18 cellular contexts compared by ENCODE assay signal in the genomic region with DNA sequence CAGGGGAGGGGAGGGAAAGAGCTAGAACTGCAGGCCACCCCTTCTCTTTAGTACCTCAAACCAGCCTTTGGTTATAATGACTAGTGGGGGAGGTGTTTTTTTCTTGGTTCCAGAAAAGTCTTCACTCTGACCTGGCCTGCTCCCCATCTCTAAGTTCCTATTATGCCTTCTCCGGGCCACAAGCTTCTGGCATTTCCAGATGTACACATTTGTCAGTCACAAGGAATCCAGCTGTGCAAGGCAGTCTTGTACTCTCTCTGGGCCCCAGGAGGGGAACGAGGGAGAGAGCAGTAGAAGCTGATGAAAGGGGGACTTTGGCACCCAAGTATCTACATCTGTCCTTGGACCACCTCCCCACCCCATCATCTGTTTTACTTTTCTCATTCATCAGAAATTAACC. TPM values are rescaled to one million over a fixed set of nuclear protein-coding genes. Genes with fewer than 3 reads are reported as not detected.
DNase-seq lines count a peak whose midpoint lies in the region; ATAC-seq, FAIRE-seq and TF ChIP-seq lines count a peak whose summit lies in the region.
"Had no signal": no experiment of that assay in that cellular context is flagged by ENCODE, and none has a peak within 500 bp of the region (broad histone marks: within the 10 kb centered on the region; RNA-seq: fewer than 3 reads in every experiment).

No MANE protein-coding gene starts in this region.

- DNase-seq in GM03348 (ENCODE audit: low spot score): peak; percentile 18
- DNase-seq in adipocyte (ENCODE audit: low read depth): peak; percentile 61
- DNase-seq in fibroblast of lung (ENCODE audit: low read depth in 2 of 2): peak in 1 of 2 donors; percentile 40
- DNase-seq in neural crest cell (ENCODE audit: low read depth, low spot score): no peak
- DNase-seq in urothelium cell line (ENCODE audit: low spot score): no peak
- no peak for DNase-seq in tibial nerve (ENCODE audit: low spot score in 2 of 2)
- DNase-seq: CD8-positive, alpha-beta T cell; DND-41; GDM1; GOT3; HFFc6; NCI-H1105; NCI-H345; NK-92 treated with Interleukin-12 subunit alpha and Interleukin-12 subunit beta, amount 100 ng/mL, for 24 hours; OCI-M1 had no signal

- ATAC-seq in GM19035 (IDR thresholded peaks at IDR 0.05; ENCODE audit: unreplicated experiment): no peak
- ATAC-seq: CD8-positive, alpha-beta T cell had no signal

- no peak overlapping the region for H3K4me2 ChIP-seq in fibroblast of lung (ENCODE audit: extremely low read depth, insufficient read depth, low read length)

- FAIRE-seq in urothelium cell line (lab: Jason Lieb, UNC): no peak

- no peak for TF ChIP-seq POLR2A in tibial nerve (IDR thresholded peaks at IDR 0.05)

- H3K27me3 ChIP-seq in adipocyte (replicated peaks; ENCODE audit: control insufficient read depth, insufficient read depth, low read length) (no peaks in the 10 kb centered on the region), fibroblast of lung (ENCODE audit: control insufficient read depth, insufficient read depth, low read length) (no peaks in the 10 kb centered on the region), tibial nerve (no peaks in the 10 kb centered on the region)
- H3K27me3 ChIP-seq: MG63 had no signal

- peaks cover 4% of the 10 kb centered on the region for H3K27me3 Mint-ChIP-seq in neural crest cell (ENCODE audit: low read depth)
- H3K27me3 Mint-ChIP-seq: B cell had no signal

- peak overlapping the region; percentile 19 for H3K4me3 Mint-ChIP-seq in neural crest cell
- H3K4me3 Mint-ChIP-seq: HFFc6 had no signal

- no peaks in the 10 kb centered on the region for H3K9me3 ChIP-seq in adipocyte (ENCODE audit: control insufficient read depth, low read length)
- H3K9me3 ChIP-seq in fibroblast of lung (ENCODE audit: control insufficient read depth, insufficient read depth, low read depth, low read length): no peaks in the 10 kb centered on the region
- H3K9me3 ChIP-seq in tibial nerve: no peaks in the 10 kb centered on the region
- H3K9me3 ChIP-seq: MG63 had no signal

- H3K36me3 Mint-ChIP-seq in neural crest cell (ENCODE audit: low read depth): no peaks in the 10 kb centered on the region

- peak overlapping the region; percentile 28 for H3K27ac Mint-ChIP-seq in neural crest cell (ENCODE audit: unreplicated experiment)
- H3K27ac Mint-ChIP-seq: B cell; CD8-positive, alpha-beta T cell had no signal

- H3K27ac ChIP-seq in fibroblast of lung (ENCODE audit: insufficient read depth, low read length) (peak overlapping the region; percentile 15), tibial nerve (no peak overlapping the region)

- H3K36me3 ChIP-seq in adipocyte (ENCODE audit: control insufficient read depth, insufficient read depth, low read length, severe bottlenecking): peaks cover 23% of the 10 kb centered on the region
- H3K36me3 ChIP-seq in fibroblast of lung (ENCODE audit: control insufficient read depth, insufficient read depth, low read length): peaks cover 23% of the 10 kb centered on the region
- peaks cover 0 to 53% (median 0%) of the 10 kb centered on the region in 3 donors for H3K36me3 ChIP-seq in tibial nerve

- WGBS in tibial nerve, 2 donors: 57 to 60% methylated on average over 2 of the region's 2 CpGs

- TF ChIP-seq EP300 in tibial nerve (IDR thresholded peaks at IDR 0.05): no peak

- H3K9me3 Mint-ChIP-seq in neural crest cell: no peaks in the 10 kb centered on the region
- H3K9me3 Mint-ChIP-seq: CD8-positive, alpha-beta T cell; HFFc6 had no signal

- H4K20me1 ChIP-seq in fibroblast of lung (ENCODE audit: control insufficient read depth, extremely low read depth, insufficient read depth, low read length): no peaks in the 10 kb centered on the region

- H2AFZ ChIP-seq in fibroblast of lung (ENCODE audit: low read length): no peak overlapping the region

- peaks cover 32% of the 10 kb centered on the region for H3K4me1 Mint-ChIP-seq in neural crest cell

- peaks cover 24% of the 10 kb centered on the region for H3K4me1 ChIP-seq in adipocyte (ENCODE audit: control insufficient read depth, insufficient read depth, low read length)
- H3K4me1 ChIP-seq in fibroblast of lung (ENCODE audit: control insufficient read depth, extremely low read depth, insufficient read depth, low read length): peaks cover 23% of the 10 kb centered on the region
- peaks cover 0 to 39% (median 9%) of the 10 kb centered on the region in 4 donors for H3K4me1 ChIP-seq in tibial nerve

- H3K79me2 ChIP-seq in fibroblast of lung (ENCODE audit: control insufficient read depth, insufficient read depth, low read length): peaks cover 19% of the 10 kb centered on the region

- H3K9ac ChIP-seq in adipocyte (ENCODE audit: low read length) (no peak overlapping the region), fibroblast of lung (ENCODE audit: insufficient read depth, low read length) (no peak overlapping the region)

- no peak overlapping the region for H3K4me3 ChIP-seq in adipocyte (ENCODE audit: low read length)
- peak overlapping the region in 1 of 4 experiments; percentile 7 for H3K4me3 ChIP-seq in fibroblast of lung (replicated peaks in 1 of 4; ENCODE audit: control extremely low read depth in 1 of 4, insufficient read depth in 1 of 4, low read depth in 3 of 4, low read length in 4 of 4)
- no peak overlapping the region for H3K4me3 ChIP-seq in tibial nerve
- H3K4me3 ChIP-seq: MG63 had no signal

- TF ChIP-seq CTCF in fibroblast of lung (conservative IDR thresholded peaks at IDR 0.05 in 1 of 2, IDR thresholded peaks at IDR 0.05 in 1 of 2; ENCODE audit: low read depth in 1 of 2, low read length in 2 of 2): no peak
- no peak for TF ChIP-seq CTCF in neural crest cell (conservative IDR thresholded peaks at IDR 0.05)
- TF ChIP-seq CTCF in tibial nerve (IDR thresholded peaks at IDR 0.05): no peak

RNA-seq across cellular contexts. Expression of gene FALEC, which starts 2.7 kb away (rescaled TPM):
- 0.83 and 1.0 TPM in 2 replicates for total RNA-seq in fibroblast of lung
- 0.15 TPM in 1 of 2 replicates, not detected in the other for polyA plus RNA-seq in fibroblast of lung
- not detected in 2 replicates for polyA plus RNA-seq in fibroblast of lung (2012)
- not detected in 2 replicates for polyA minus RNA-seq in fibroblast of lung (ENCODE audit: low replicate concordance)
- total RNA-seq in neural crest cell: 1.2 and 1.3 TPM in 2 replicates
- total RNA-seq in tibial nerve: not detected
- total RNA-seq: CD8-positive, alpha-beta T cell had no signal

RNA-seq across cellular contexts. Expression of gene ECM1, which starts 4.9 kb away (rescaled TPM):
- total RNA-seq in fibroblast of lung (7.7 and 25.1 TPM in 2 replicates), neural crest cell (5.3 and 5.5 TPM in 2 replicates), tibial nerve (10 to 100 TPM; 10.1 to 32.2 (median 15.0) TPM)
- 108 and 137 TPM in 2 replicates for polyA plus RNA-seq in fibroblast of lung
- 171 and 192 TPM in 2 replicates for polyA plus RNA-seq in fibroblast of lung (2012)
- polyA minus RNA-seq in fibroblast of lung (ENCODE audit: low replicate concordance): 162 and 245 TPM in 2 replicates
- total RNA-seq: CD8-positive, alpha-beta T cell had no signal

RNA-seq across cellular contexts. Expression of gene TARS2, which starts 25.6 kb away (rescaled TPM):
- total RNA-seq in fibroblast of lung (17.3 and 27.7 TPM in 2 replicates), neural crest cell (30.0 and 31.1 TPM in 2 replicates), tibial nerve (10 to 100 TPM; 12.2 to 25.5 (median 18.6) TPM)
- 7.4 and 13.3 TPM in 2 replicates for polyA plus RNA-seq in fibroblast of lung
- 8.7 and 14.9 TPM in 2 replicates for polyA plus RNA-seq in fibroblast of lung (2012)
- 38.5 and 64.7 TPM in 2 replicates for polyA minus RNA-seq in fibroblast of lung (ENCODE audit: low replicate concordance)

RNA-seq across cellular contexts. Expression of gene ADAMTSL4, which starts 36.4 kb away (rescaled TPM):
- 6.4 and 13.0 TPM in 2 replicates for total RNA-seq in fibroblast of lung
- 7.3 and 19.8 TPM in 2 replicates for polyA plus RNA-seq in fibroblast of lung
- 12.6 and 25.9 TPM in 2 replicates for polyA plus RNA-seq in fibroblast of lung (2012)
- polyA minus RNA-seq in fibroblast of lung (ENCODE audit: low replicate concordance): 16.6 and 30.2 TPM in 2 replicates
- total RNA-seq in neural crest cell: 0.32 and 0.44 TPM in 2 replicates
- total RNA-seq in tibial nerve: 100 to 1,000 TPM in 2 of 4 donors, 10 to 100 TPM in 2; 54.4 to 132 (median 93.2) TPM
- total RNA-seq: B cell; CD8-positive, alpha-beta T cell had no signal

Comparison
In these comparisons a context has a peak if more than half of its experiments do, and no peak if none do; other contexts are left out.
1. DNase-seq: peak in GM03348 (single experiment) and adipocyte (single experiment); none in neural crest cell (single experiment), urothelium cell line (single experiment) and tibial nerve (0 of 2).